ENCODE assay signal across 8 cellular contexts in genomic region chr18:66219817-66220216, GRCh38.
"Had no signal": no experiment of that assay in that cellular context is flagged by ENCODE, and none has a peak within 500 bp of the region (broad histone marks: within the 10 kb centered on the region; RNA-seq: fewer than 3 reads in every experiment).

No MANE protein-coding gene starts in this region.

- H3K4me3 ChIP-seq: GM12878 had no signal

- DNase-seq: GDM1, GF-D8 had no signal

- FAIRE-seq: G401.6, GM12878, GM12891, GM12892, GM18507, GM19239 had no signal

- ATAC-seq: GM12878 had no signal
